In the genomic region with DNA sequence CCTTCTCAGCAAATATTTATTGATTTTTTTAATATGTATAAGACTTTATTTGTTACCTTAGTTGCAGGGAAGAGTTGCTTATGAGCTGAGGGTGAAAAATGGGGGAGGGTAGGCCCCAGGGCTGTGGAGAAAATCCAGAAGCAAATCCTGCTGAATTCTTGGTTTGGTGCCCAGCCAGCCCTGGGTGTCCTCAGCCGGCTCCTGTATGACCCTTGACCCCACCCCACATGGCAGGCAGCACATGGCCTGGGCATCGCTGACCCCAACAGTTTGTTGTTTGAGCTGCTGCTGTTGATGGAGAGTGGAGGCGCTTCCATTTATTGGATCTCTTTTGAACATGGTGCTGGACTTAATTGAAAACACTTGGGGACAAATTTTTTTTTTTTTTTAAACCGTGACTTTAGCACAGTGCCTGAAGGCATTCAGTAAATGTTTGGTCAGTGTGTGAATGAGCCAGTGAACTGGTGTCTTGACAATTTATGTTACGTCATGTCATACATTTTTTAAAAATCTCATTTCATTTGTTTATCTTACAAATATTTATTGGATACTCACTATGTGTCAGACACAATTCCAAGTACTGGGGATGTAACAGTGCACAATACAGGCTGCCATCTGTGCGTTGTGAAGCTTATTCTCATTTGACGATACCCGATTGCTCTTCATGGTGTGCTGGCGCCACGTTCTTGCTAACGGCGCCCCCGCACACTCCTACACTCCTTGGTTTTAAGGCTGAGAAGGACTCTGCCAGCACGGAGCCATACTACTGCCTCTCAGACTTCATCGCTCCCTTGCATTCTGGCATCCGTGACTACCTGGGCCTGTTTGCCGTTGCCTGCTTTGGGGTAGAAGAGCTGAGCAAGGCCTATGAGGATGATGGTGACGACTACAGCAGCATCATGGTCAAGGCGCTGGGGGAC, we compare ENCODE assay signal across 20 cellular contexts.
DNase-seq lines count a peak whose midpoint lies in the region; ATAC-seq and TF ChIP-seq lines count a peak whose summit lies in the region.
"Had no signal": no experiment of that assay in that cellular context is flagged by ENCODE, and none has a peak within 500 bp of the region (broad histone marks: within the 10 kb centered on the region; RNA-seq: fewer than 3 reads in every experiment).

No MANE protein-coding gene starts in this region.

- no peaks in the 10 kb centered on the region for H3K27me3 Mint-ChIP-seq in activated T-helper 17 cell treated with anti-CD3 and anti-CD28 coated beads, Interleukin-2, amount 50 U/mL, for 72 hours
- H3K27me3 Mint-ChIP-seq: activated naive CD4-positive, alpha-beta T cell treated with anti-CD3 and anti-CD28 coated beads, Interleukin-2, amount 50 U/mL, for 24 hours had no signal

- H3K36me3 ChIP-seq in heart left ventricle = peaks cover 3 to 97% (median 75%) of the 10 kb centered on the region in 9 donors
- H3K36me3 ChIP-seq in right atrium auricular region = peaks cover 76% of the 10 kb centered on the region
- H3K36me3 ChIP-seq in gastroesophageal sphincter = peaks cover 0 to 88% of the 10 kb centered on the region in 2 donors

- 84 to 91% (median 89%) methylated on average over 19 of the region's 19 CpGs for WGBS in heart left ventricle, 4 donors
- 59 to 64% methylated on average over 7 to 10 of the region's 19 CpGs for WGBS in gastroesophageal sphincter (ENCODE audit: low coverage in 1 of 2), 2 donors

- intact Hi-C loops in heart left ventricle (cut with DNase I) = loop anchor here in 7 of 10 donors (5.0 to 10.0 kb wide), 6 partner anchors 83 to 202 kb away; partner anchors contain the start of gene RYR2 (in 3 of the 7)

- H3K4me1 ChIP-seq in heart left ventricle (peaks cover 0 to 73% (median 29%) of the 10 kb centered on the region in 12 donors), right atrium auricular region (peaks cover 0 to 44% of the 10 kb centered on the region in 2 donors), gastroesophageal sphincter (peaks cover 0 to 45% (median 4%) of the 10 kb centered on the region in 3 donors)
- H3K4me1 ChIP-seq: gastrocnemius medialis had no signal

- H3K4me3 Mint-ChIP-seq in activated T-helper 17 cell treated with anti-CD3 and anti-CD28 coated beads, Interleukin-2, amount 50 U/mL, for 72 hours = no peak overlapping the region
- H3K4me3 Mint-ChIP-seq: activated naive CD4-positive, alpha-beta T cell treated with anti-CD3 and anti-CD28 coated beads, Interleukin-2, amount 50 U/mL, for 24 hours; nephron had no signal

- H3K4me3 ChIP-seq in heart left ventricle = no peak overlapping the region
- H3K4me3 ChIP-seq in right atrium auricular region = no peak overlapping the region
- H3K4me3 ChIP-seq in gastroesophageal sphincter = no peak overlapping the region
- H3K4me3 ChIP-seq: gastrocnemius medialis, tibial artery had no signal

- in situ Hi-C loops in GM13976 (cut with MboI; ENCODE audit: low sequenced_read_pairs, unreplicated experiment) = no loop called here

- TF ChIP-seq CTCF in heart left ventricle (IDR thresholded peaks at IDR 0.05) (no peak), right atrium auricular region (IDR thresholded peaks at IDR 0.05) (no peak), gastroesophageal sphincter (IDR thresholded peaks at IDR 0.05) (no peak), GM13976 (IDR thresholded peaks at IDR 0.05; ENCODE audit: borderline replicate concordance, control extremely low read depth, extremely low read depth, insufficient read depth, missing control alignments) (no peak)

- H3K9me3 ChIP-seq in heart left ventricle (no peaks in the 10 kb centered on the region), right atrium auricular region (no peaks in the 10 kb centered on the region), gastroesophageal sphincter (no peaks in the 10 kb centered on the region)
- H3K9me3 ChIP-seq: gastrocnemius medialis, tibial artery had no signal

- DNase-seq in heart left ventricle = peak in 2 of 5 donors; percentile 18 to 40
- DNase-seq in right atrium auricular region (ENCODE audit: low spot score) = no peak
- peak; percentile 45 for DNase-seq in superior temporal gyrus (ENCODE audit: extremely low spot score)
- no peak for DNase-seq in activated gamma-delta T cell treated with Interleukin-2 at 50 U/mL for 16 hours
- DNase-seq in GM13976 (ENCODE audit: low spot score) = no peak
- DNase-seq: 8988T; activated CD8-positive, alpha-beta memory T cell treated with anti-CD3 and anti-CD28 coated beads, Interleukin-2, amount 50 U/mL, for 48 hours; effector CD8-positive, alpha-beta T cell; gastrocnemius medialis; mammary epithelial cell; NCI-H1694; NCI-H510A; T-helper 9 cell; tibial artery had no signal

- peak overlapping the region; percentile 21 for H3K27ac Mint-ChIP-seq in activated T-helper 17 cell treated with anti-CD3 and anti-CD28 coated beads, Interleukin-2, amount 50 U/mL, for 72 hours
- H3K27ac Mint-ChIP-seq: activated naive CD4-positive, alpha-beta T cell treated with anti-CD3 and anti-CD28 coated beads, Interleukin-2, amount 50 U/mL, for 24 hours; nephron had no signal

- no peaks in the 10 kb centered on the region for H3K27me3 ChIP-seq in heart left ventricle
- no peaks in the 10 kb centered on the region for H3K27me3 ChIP-seq in right atrium auricular region
- no peaks in the 10 kb centered on the region for H3K27me3 ChIP-seq in gastroesophageal sphincter
- H3K27me3 ChIP-seq: gastrocnemius medialis, tibial artery had no signal

- ATAC-seq in heart left ventricle = no peak
- no peak for ATAC-seq in activated T-helper 17 cell treated with anti-CD3 and anti-CD28 coated beads, Interleukin-2, amount 50 U/mL, for 72 hours (replicated peaks)
- peak; percentile 23 for ATAC-seq in gastroesophageal sphincter
- ATAC-seq in GM19035 (IDR thresholded peaks at IDR 0.05; ENCODE audit: unreplicated experiment) = no peak
- ATAC-seq: gastrocnemius medialis had no signal

- no peak for TF ChIP-seq EP300 in gastroesophageal sphincter (IDR thresholded peaks at IDR 0.05)

- H3K9me3 Mint-ChIP-seq in activated T-helper 17 cell treated with anti-CD3 and anti-CD28 coated beads, Interleukin-2, amount 50 U/mL, for 72 hours = no peaks in the 10 kb centered on the region
- H3K9me3 Mint-ChIP-seq: activated naive CD4-positive, alpha-beta T cell treated with anti-CD3 and anti-CD28 coated beads, Interleukin-2, amount 50 U/mL, for 24 hours; nephron had no signal

- TF ChIP-seq POLR2A in heart left ventricle (IDR thresholded peaks at IDR 0.05) (no peak), gastroesophageal sphincter (IDR thresholded peaks at IDR 0.05) (no peak)

- H3K36me3 Mint-ChIP-seq in activated T-helper 17 cell treated with anti-CD3 and anti-CD28 coated beads, Interleukin-2, amount 50 U/mL, for 72 hours (ENCODE audit: low read depth) = peaks cover 100% of the 10 kb centered on the region

- no peaks in the 10 kb centered on the region for H3K4me1 Mint-ChIP-seq in activated T-helper 17 cell treated with anti-CD3 and anti-CD28 coated beads, Interleukin-2, amount 50 U/mL, for 72 hours
- H3K4me1 Mint-ChIP-seq: activated naive CD4-positive, alpha-beta T cell treated with anti-CD3 and anti-CD28 coated beads, Interleukin-2, amount 50 U/mL, for 24 hours had no signal

- H3K27ac ChIP-seq in heart left ventricle (peak overlapping the region in 9 of 12 donors; percentile 54 to 92 (median 82)), right atrium auricular region (peak overlapping the region in 1 of 2 donors; percentile 85), gastroesophageal sphincter (peak overlapping the region in 2 of 4 donors; percentile 78 to 86)
- H3K27ac ChIP-seq: gastrocnemius medialis, HL-60, tibial artery had no signal
